11 cellular contexts compared by ENCODE assay signal in genomic region chr19:38838986-38839761, GRCh38. TPM values are rescaled to one million over a fixed set of nuclear protein-coding genes. Genes with fewer than 3 reads are reported as not detected.
A peak's percentile ranks its signal among the peaks of the same experiment; 100 is the strongest.
DNase-seq lines count a peak whose midpoint lies in the region; ATAC-seq, FAIRE-seq and TF ChIP-seq lines count a peak whose summit lies in the region.
"Had no signal": no experiment of that assay in that cellular context is flagged by ENCODE, and none has a peak within 500 bp of the region (broad histone marks: within the 10 kb centered on the region; RNA-seq: fewer than 3 reads in every experiment).

No MANE protein-coding gene starts in this region.

- dilution Hi-C loops in keratinocyte (cut with MboI; ENCODE audit: extremely low pct_ligation_motif_present, low sequenced_read_pairs) = no loop called here

- H3K27me3 Mint-ChIP-seq in activated naive CD4-positive, alpha-beta T cell treated with anti-CD3 and anti-CD28 coated beads for 36 hours (ENCODE audit: low read depth) = no peaks in the 10 kb centered on the region
- H3K27me3 Mint-ChIP-seq in activated T-helper 17 cell treated with anti-CD3 and anti-CD28 coated beads, Interleukin-2, amount 50 U/mL, for 72 hours = no peaks in the 10 kb centered on the region

- CTCF ChIA-PET in activated naive CD4-positive, alpha-beta T cell treated with anti-CD3 and anti-CD28 coated beads for 36 hours (lab: Charles Lee) = interaction anchor here (0.7 to 0.9 kb wide), 2 partner anchors 8 to 204 kb away, joined by 3 to 4 read pairs; no protein-coding TSS in a partner anchor

- H3K79me2 ChIP-seq in keratinocyte (ENCODE audit: control insufficient read depth, insufficient read depth, low read length) = peaks cover 36% of the 10 kb centered on the region

- TF ChIP-seq POLR2A in uterus (IDR thresholded peaks at IDR 0.05) = no peak

- H3K4me3 ChIP-seq in keratinocyte (ENCODE audit: control insufficient read depth in 2 of 3, extremely low read depth in 1 of 3, insufficient read depth in 2 of 3, low read depth in 1 of 3, low read length in 3 of 3) = peak overlapping the region in 1 of 3 experiments; percentile 2
- H3K4me3 ChIP-seq in stomach smooth muscle (ENCODE audit: low read length in 2 of 2) = no peak overlapping the region
- H3K4me3 ChIP-seq in uterus = no peak overlapping the region
- H3K4me3 ChIP-seq: ascending aorta had no signal

- TF ChIP-seq CTCF in keratinocyte (optimal IDR thresholded peaks at IDR 0.05 in 1 of 3, IDR thresholded peaks at IDR 0.05 in 1 of 3, conservative IDR thresholded peaks at IDR 0.05 in 1 of 3; ENCODE audit: extremely low read depth in 1 of 3, insufficient read depth in 2 of 3, low read length in 3 of 3) = no peak
- TF ChIP-seq CTCF in uterus (IDR thresholded peaks at IDR 0.05) = no peak

- no peak for ATAC-seq in activated T-helper 17 cell treated with anti-CD3 and anti-CD28 coated beads, Interleukin-2, amount 50 U/mL, for 72 hours (replicated peaks)
- ATAC-seq in HG02981 (IDR thresholded peaks at IDR 0.05; ENCODE audit: unreplicated experiment) = no peak
- ATAC-seq: left ventricle myocardium superior had no signal

- H3K27ac ChIP-seq in keratinocyte (ENCODE audit: control insufficient read depth, insufficient read depth, low read length) (peak overlapping the region; percentile 80), stomach smooth muscle (ENCODE audit: low read length) (peak overlapping the region; percentile 18), uterus (no peak overlapping the region)

- FAIRE-seq in keratinocyte (lab: Jason Lieb, UNC) = no peak

- peak overlapping the region; percentile 89 for H3K27ac Mint-ChIP-seq in activated naive CD4-positive, alpha-beta T cell treated with anti-CD3 and anti-CD28 coated beads for 36 hours
- H3K27ac Mint-ChIP-seq in activated T-helper 17 cell treated with anti-CD3 and anti-CD28 coated beads, Interleukin-2, amount 50 U/mL, for 72 hours = peak overlapping the region; percentile 89

- no peak overlapping the region for H2AFZ ChIP-seq in keratinocyte (ENCODE audit: control insufficient read depth, low read length)

- peaks cover 57% of the 10 kb centered on the region for H3K4me1 ChIP-seq in keratinocyte (ENCODE audit: control insufficient read depth, extremely low read depth, insufficient read depth, low read length)
- H3K4me1 ChIP-seq in stomach smooth muscle (ENCODE audit: control insufficient read depth, insufficient read depth, low read length) = peaks cover 23% of the 10 kb centered on the region
- H3K4me1 ChIP-seq in uterus = no peaks in the 10 kb centered on the region

- H3K4me3 Mint-ChIP-seq in activated naive CD4-positive, alpha-beta T cell treated with anti-CD3 and anti-CD28 coated beads for 36 hours = peak overlapping the region; percentile 37
- peak overlapping the region; percentile 73 for H3K4me3 Mint-ChIP-seq in activated T-helper 17 cell treated with anti-CD3 and anti-CD28 coated beads, Interleukin-2, amount 50 U/mL, for 72 hours

- peaks cover 64% of the 10 kb centered on the region for H3K4me1 Mint-ChIP-seq in activated naive CD4-positive, alpha-beta T cell treated with anti-CD3 and anti-CD28 coated beads for 36 hours (ENCODE audit: low read depth)
- H3K4me1 Mint-ChIP-seq in activated T-helper 17 cell treated with anti-CD3 and anti-CD28 coated beads, Interleukin-2, amount 50 U/mL, for 72 hours = peaks cover 46% of the 10 kb centered on the region

- H3K36me3 Mint-ChIP-seq in activated naive CD4-positive, alpha-beta T cell treated with anti-CD3 and anti-CD28 coated beads for 36 hours (ENCODE audit: low read depth) = peaks cover 69% of the 10 kb centered on the region
- peaks cover 90% of the 10 kb centered on the region for H3K36me3 Mint-ChIP-seq in activated T-helper 17 cell treated with anti-CD3 and anti-CD28 coated beads, Interleukin-2, amount 50 U/mL, for 72 hours (ENCODE audit: low read depth)

- H3K9me3 ChIP-seq in keratinocyte (ENCODE audit: control insufficient read depth, low read depth, low read length) (no peaks in the 10 kb centered on the region), stomach smooth muscle (ENCODE audit: control insufficient read depth in 2 of 2, low read length in 2 of 2) (no peaks in the 10 kb centered on the region), uterus (no peaks in the 10 kb centered on the region)
- H3K9me3 ChIP-seq: ascending aorta had no signal

- peak overlapping the region; percentile 61 for H3K4me2 ChIP-seq in keratinocyte (ENCODE audit: control insufficient read depth, extremely low read depth, insufficient read depth, low read depth, low read length)

- H3K9ac ChIP-seq in keratinocyte (ENCODE audit: control insufficient read depth, extremely low read depth, insufficient read depth, low read length) (peak overlapping the region; percentile 63), stomach smooth muscle (ENCODE audit: low read length in 2 of 2) (no peak overlapping the region)

- H3K36me3 ChIP-seq in keratinocyte (ENCODE audit: control insufficient read depth in 2 of 2, extremely low read depth in 1 of 2, insufficient read depth in 2 of 2, low read length in 2 of 2) (peaks cover 47 to 60% of the 10 kb centered on the region in 2 experiments), stomach smooth muscle (ENCODE audit: control insufficient read depth in 2 of 2, insufficient read depth in 2 of 2, low read length in 2 of 2) (peaks cover 75 to 76% of the 10 kb centered on the region in 2 donors), uterus (no peaks in the 10 kb centered on the region)

- intact Hi-C loops in activated naive CD4-positive, alpha-beta T cell treated with anti-CD3 and anti-CD28 coated beads for 36 hours (cut with micrococcal nuclease) = loop anchor here (1.0 to 10.0 kb wide), 6 partner anchors 10 to 524 kb away; partner anchors contain the start of genes FAM98C, HNRNPL, KCNK6 and YIF1B
- intact Hi-C loops in uterus (cut with DNase I; ENCODE audit: low total_unique reads) = no loop called here

- peaks cover 8% of the 10 kb centered on the region for H3K9me1 ChIP-seq in keratinocyte (ENCODE audit: control insufficient read depth, extremely low read depth, insufficient read depth, low read length)

- no peaks in the 10 kb centered on the region for H3K9me3 Mint-ChIP-seq in activated naive CD4-positive, alpha-beta T cell treated with anti-CD3 and anti-CD28 coated beads for 36 hours
- H3K9me3 Mint-ChIP-seq in activated T-helper 17 cell treated with anti-CD3 and anti-CD28 coated beads, Interleukin-2, amount 50 U/mL, for 72 hours = no peaks in the 10 kb centered on the region

- H3K27me3 ChIP-seq in keratinocyte (ENCODE audit: control insufficient read depth, extremely low read depth, insufficient read depth, low read length) (no peaks in the 10 kb centered on the region), stomach smooth muscle (ENCODE audit: control insufficient read depth in 1 of 2, insufficient read depth in 2 of 2, low read length in 2 of 2) (no peaks in the 10 kb centered on the region), uterus (no peaks in the 10 kb centered on the region)
- H3K27me3 ChIP-seq: ascending aorta had no signal

- DNase-seq in activated naive CD4-positive, alpha-beta T cell treated with anti-CD3 and anti-CD28 coated beads for 36 hours = no peak
- DNase-seq in activated naive CD4-positive, alpha-beta T cell treated with anti-CD3 and anti-CD28 coated beads, Interleukin-2, amount 50 U/mL, for 16 hours = no peak
- DNase-seq in keratinocyte (ENCODE audit: low read depth, low spot score) = no peak
- DNase-seq in uterus = no peak
- no peak for DNase-seq in ecto neural progenitor cell (ENCODE audit: low spot score)
- DNase-seq: left ventricle myocardium superior, NCI-H1436 had no signal

- H4K20me1 ChIP-seq in keratinocyte (ENCODE audit: control insufficient read depth, extremely low read depth, insufficient read depth, low read length) = peaks cover 19% of the 10 kb centered on the region

RNA-seq across cellular contexts. Expression of gene ECH1, which starts 7.6 kb away (rescaled TPM):
- total RNA-seq in activated naive CD4-positive, alpha-beta T cell treated with anti-CD3 and anti-CD28 coated beads for 36 hours = 100 to 1,000 TPM; 137 to 145 TPM
- 100 to 1,000 TPM; 162 to 183 TPM for total RNA-seq in activated T-helper 17 cell treated with anti-CD3 and anti-CD28 coated beads, Interleukin-2, amount 50 U/mL, for 72 hours
- polyA plus RNA-seq in keratinocyte = 64.9 to 85.5 TPM (median 72.1 TPM) in 3 replicates
- polyA plus RNA-seq in keratinocyte (2011; ENCODE audit: low read depth) = 32.1 TPM
- polyA plus RNA-seq in keratinocyte (2011; cell fraction: cytosol; rRNA removed) = 46.8 and 72.4 TPM in 2 replicates
- 40.6 and 53.7 TPM in 2 replicates for polyA plus RNA-seq in keratinocyte (2011; cell fraction: nucleus; rRNA removed)
- 87.0 and 145 TPM in 2 replicates for polyA plus RNA-seq in keratinocyte (2012; ENCODE audit: low replicate concordance)
- 48.7 to 107 TPM (median 62.3 TPM) in 3 replicates for polyA minus RNA-seq in keratinocyte
- 51.2 TPM for polyA minus RNA-seq in keratinocyte (2011; cell fraction: cytosol; rRNA and poly(A)+ RNA removed)
- polyA minus RNA-seq in keratinocyte (2011; cell fraction: nucleus; rRNA and poly(A)+ RNA removed) = 10.2 and 16.0 TPM in 2 replicates
- 100 to 1,000 TPM in 1 of 4 donors, 10 to 100 TPM in 3; 27.7 to 188 (median 70.3) TPM for total RNA-seq in uterus

RNA-seq across cellular contexts. Expression of gene HNRNPL, which starts 10.6 kb away (rescaled TPM):
- 100 to 1,000 TPM; 777 to 829 TPM for total RNA-seq in activated naive CD4-positive, alpha-beta T cell treated with anti-CD3 and anti-CD28 coated beads for 36 hours
- total RNA-seq in activated T-helper 17 cell treated with anti-CD3 and anti-CD28 coated beads, Interleukin-2, amount 50 U/mL, for 72 hours = 100 to 1,000 TPM; 476 to 617 TPM
- 144 to 343 TPM (median 308 TPM) in 3 replicates for polyA plus RNA-seq in keratinocyte
- 166 TPM for polyA plus RNA-seq in keratinocyte (2011; ENCODE audit: low read depth)
- 208 and 259 TPM in 2 replicates for polyA plus RNA-seq in keratinocyte (2011; cell fraction: cytosol; rRNA removed)
- 347 and 351 TPM in 2 replicates for polyA plus RNA-seq in keratinocyte (2011; cell fraction: nucleus; rRNA removed)
- polyA plus RNA-seq in keratinocyte (2012; ENCODE audit: low replicate concordance) = 163 and 328 TPM in 2 replicates
- 254 to 505 TPM (median 341 TPM) in 3 replicates for polyA minus RNA-seq in keratinocyte
- 170 TPM for polyA minus RNA-seq in keratinocyte (2011; cell fraction: cytosol; rRNA and poly(A)+ RNA removed)
- 135 and 210 TPM in 2 replicates for polyA minus RNA-seq in keratinocyte (2011; cell fraction: nucleus; rRNA and poly(A)+ RNA removed)
- total RNA-seq in uterus = 100 to 1,000 TPM in 2 of 4 donors, 10 to 100 TPM in 2; 65.8 to 353 (median 177) TPM

RNA-seq across cellular contexts. Expression of gene LGALS4, which starts 26.4 kb away (rescaled TPM):
- total RNA-seq in activated naive CD4-positive, alpha-beta T cell treated with anti-CD3 and anti-CD28 coated beads for 36 hours = not detected
- 1 to 10 TPM; 1.2 to 1.7 TPM for total RNA-seq in activated T-helper 17 cell treated with anti-CD3 and anti-CD28 coated beads, Interleukin-2, amount 50 U/mL, for 72 hours
- polyA plus RNA-seq in keratinocyte = 0.11 to 0.30 TPM (median 0.13 TPM) in 3 replicates
- polyA plus RNA-seq in keratinocyte (2011; ENCODE audit: low read depth) = 0.86 TPM
- 0.13 TPM in 1 of 2 replicates, not detected in the other for polyA plus RNA-seq in keratinocyte (2011; cell fraction: cytosol; rRNA removed)
- polyA plus RNA-seq in keratinocyte (2011; cell fraction: nucleus; rRNA removed) = 0.71 and 1.1 TPM in 2 replicates
- 1.5 TPM in 1 of 2 replicates, not detected in the other for polyA plus RNA-seq in keratinocyte (2012; ENCODE audit: low replicate concordance)
- polyA minus RNA-seq in keratinocyte = not detected in 3 replicates
- not detected for polyA minus RNA-seq in keratinocyte (2011; cell fraction: cytosol; rRNA and poly(A)+ RNA removed)
- not detected in 2 replicates for polyA minus RNA-seq in keratinocyte (2011; cell fraction: nucleus; rRNA and poly(A)+ RNA removed)
- total RNA-seq in uterus = 1 to 10 TPM in 2 of 4 donors, under 1 TPM in 1, not detected in 1; 0.51 to 4.7 (median 3.6) TPM
- total RNA-seq: ascending aorta had no signal

RNA-seq across cellular contexts. Expression of gene RINL, which starts 38.9 kb away (rescaled TPM):
- 100 to 1,000 TPM; 107 to 117 TPM for total RNA-seq in activated naive CD4-positive, alpha-beta T cell treated with anti-CD3 and anti-CD28 coated beads for 36 hours
- 100 to 1,000 TPM in 1 of 2 donors, 10 to 100 TPM in 1; 92.3 to 156 TPM for total RNA-seq in activated T-helper 17 cell treated with anti-CD3 and anti-CD28 coated beads, Interleukin-2, amount 50 U/mL, for 72 hours
- 3.2 to 6.3 TPM (median 4.3 TPM) in 3 replicates for polyA plus RNA-seq in keratinocyte
- polyA plus RNA-seq in keratinocyte (2011; ENCODE audit: low read depth) = 1.1 TPM
- polyA plus RNA-seq in keratinocyte (2011; cell fraction: cytosol; rRNA removed) = 2.9 and 4.0 TPM in 2 replicates
- polyA plus RNA-seq in keratinocyte (2011; cell fraction: nucleus; rRNA removed) = 3.6 and 4.3 TPM in 2 replicates
- 2.2 and 5.0 TPM in 2 replicates for polyA plus RNA-seq in keratinocyte (2012; ENCODE audit: low replicate concordance)
- 2.9 to 9.5 TPM (median 3.2 TPM) in 3 replicates for polyA minus RNA-seq in keratinocyte
- polyA minus RNA-seq in keratinocyte (2011; cell fraction: cytosol; rRNA and poly(A)+ RNA removed) = 1.3 TPM
- 1.3 and 2.3 TPM in 2 replicates for polyA minus RNA-seq in keratinocyte (2011; cell fraction: nucleus; rRNA and poly(A)+ RNA removed)
- total RNA-seq in uterus = 100 to 1,000 TPM in 1 of 4 donors, 1 to 10 TPM in 3; 3.3 to 308 (median 5.0) TPM

RNA-seq across cellular contexts. Expression of gene LGALS7B, which starts 50.2 kb away (rescaled TPM):
- not detected for total RNA-seq in activated naive CD4-positive, alpha-beta T cell treated with anti-CD3 and anti-CD28 coated beads for 36 hours
- total RNA-seq in activated T-helper 17 cell treated with anti-CD3 and anti-CD28 coated beads, Interleukin-2, amount 50 U/mL, for 72 hours = not detected
- 1,330 to 7,133 TPM (median 1,668 TPM) in 3 replicates for polyA plus RNA-seq in keratinocyte
- polyA plus RNA-seq in keratinocyte (2011; ENCODE audit: low read depth) = 2,078 TPM
- polyA plus RNA-seq in keratinocyte (2011; cell fraction: cytosol; rRNA removed) = 1,317 and 3,328 TPM in 2 replicates
- polyA plus RNA-seq in keratinocyte (2011; cell fraction: nucleus; rRNA removed) = 746 and 1,115 TPM in 2 replicates
- 3,308 and 8,816 TPM in 2 replicates for polyA plus RNA-seq in keratinocyte (2012; ENCODE audit: low replicate concordance)
- 127 to 666 TPM (median 341 TPM) in 3 replicates for polyA minus RNA-seq in keratinocyte
- polyA minus RNA-seq in keratinocyte (2011; cell fraction: cytosol; rRNA and poly(A)+ RNA removed) = 1,769 TPM
- polyA minus RNA-seq in keratinocyte (2011; cell fraction: nucleus; rRNA and poly(A)+ RNA removed) = 213 and 279 TPM in 2 replicates
- 1 to 10 TPM in 2 of 4 donors, not detected in 2; 1.1 to 6.2 TPM for total RNA-seq in uterus
- total RNA-seq: ascending aorta, left ventricle myocardium superior had no signal

Comparison
In these comparisons a context has a peak if more than half of its experiments do, and no peak if none do; other contexts are left out.
1. H3K27ac ChIP-seq: peak in keratinocyte (single experiment) and stomach smooth muscle (single experiment); none in uterus (0 of 2).